Comparison of ENCODE assay signal across 28 cellular contexts in the genomic region with DNA sequence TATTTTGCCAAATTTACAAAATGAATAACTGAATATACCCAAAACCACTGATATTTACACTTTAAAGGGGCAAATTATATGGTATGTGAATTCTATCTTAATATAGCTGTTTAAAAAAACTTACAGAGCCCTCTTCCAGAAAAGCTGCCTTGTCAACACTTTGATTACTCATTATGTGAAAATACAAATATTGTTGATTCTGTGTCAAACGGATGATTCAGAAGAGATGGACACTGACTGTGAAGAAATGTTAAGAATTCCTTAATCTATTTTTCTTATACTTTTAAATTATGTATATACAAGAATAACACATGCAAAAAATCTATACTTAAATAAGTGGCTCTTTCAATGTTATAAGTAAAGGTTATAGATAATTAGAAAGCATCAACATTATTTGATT. TPM values are rescaled to one million over a fixed set of nuclear protein-coding genes. Genes with fewer than 3 reads are reported as not detected.
DNase-seq lines count a peak whose midpoint lies in the region; ATAC-seq, FAIRE-seq and TF ChIP-seq lines count a peak whose summit lies in the region.
"Had no signal": no experiment of that assay in that cellular context is flagged by ENCODE, and none has a peak within 500 bp of the region (broad histone marks: within the 10 kb centered on the region; RNA-seq: fewer than 3 reads in every experiment).

No MANE protein-coding gene starts in this region.

- intact Hi-C loops in mammary epithelial cell (cut with micrococcal nuclease) (loop anchor here (2.0 to 10.0 kb wide), 2 partner anchors 40 to 1062 kb away; a partner anchor contains a TSS), tibial artery (cut with DNase I; ENCODE audit: low total_unique reads) (no loop called here)

- H3K36me3 ChIP-seq in SK-N-SH (replicated peaks in 1 of 2; ENCODE audit: control insufficient read depth in 1 of 2, insufficient read depth in 2 of 2, low read length in 1 of 2) (peaks cover 0 to 23% of the 10 kb centered on the region in 2 experiments), mammary epithelial cell (ENCODE audit: insufficient read depth, low read length) (no peaks in the 10 kb centered on the region), keratinocyte (ENCODE audit: control insufficient read depth in 2 of 2, extremely low read depth in 1 of 2, insufficient read depth in 2 of 2, low read length in 2 of 2) (no peaks in the 10 kb centered on the region), tibial artery (no peaks in the 10 kb centered on the region), mesenchymal stem cell (ENCODE audit: control insufficient read depth in 1 of 2, insufficient read depth in 2 of 2, low read depth in 1 of 2, low read length in 2 of 2) (no peaks in the 10 kb centered on the region)
- H3K36me3 ChIP-seq: ovary, right atrium auricular region, upper lobe of left lung had no signal

- H2AFZ ChIP-seq in SK-N-SH (ENCODE audit: low read depth) (no peak overlapping the region), mammary epithelial cell (ENCODE audit: low read depth, low read length) (no peak overlapping the region), keratinocyte (ENCODE audit: control insufficient read depth, low read length) (no peak overlapping the region), mesenchymal stem cell (ENCODE audit: low read depth, low read length) (no peak overlapping the region)

- H3K79me2 ChIP-seq in SK-N-SH (ENCODE audit: insufficient read depth) = peaks cover 100% of the 10 kb centered on the region
- peaks cover 98% of the 10 kb centered on the region for H3K79me2 ChIP-seq in mammary epithelial cell (ENCODE audit: insufficient read depth, low read length)
- H3K79me2 ChIP-seq in keratinocyte (ENCODE audit: control insufficient read depth, insufficient read depth, low read length) = peaks cover 91% of the 10 kb centered on the region

- H2AK5ac ChIP-seq in mesenchymal stem cell (ENCODE audit: low read length, severe bottlenecking) = no peak overlapping the region

- peak overlapping the region; percentile 29 for H3K4me2 ChIP-seq in SK-N-SH
- no peak overlapping the region for H3K4me2 ChIP-seq in mammary epithelial cell (ENCODE audit: insufficient read depth, low read depth, low read length)
- peak overlapping the region; percentile 81 for H3K4me2 ChIP-seq in keratinocyte (ENCODE audit: control insufficient read depth, extremely low read depth, insufficient read depth, low read depth, low read length)
- no peak overlapping the region for H3K4me2 ChIP-seq in mesenchymal stem cell (ENCODE audit: low read length, poor library complexity, severe bottlenecking)

- no peak for ATAC-seq in SK-N-SH treated with all-trans-retinoic acid at 6 μM for 48 hours
- ATAC-seq: CD8-positive, alpha-beta T cell; left ventricle myocardium superior; naive thymus-derived CD8-positive, alpha-beta T cell had no signal

- H4K8ac ChIP-seq in mesenchymal stem cell (ENCODE audit: low read length) = no peak overlapping the region

- no peak for TF ChIP-seq RAD21 in SK-N-SH (IDR thresholded peaks at IDR 0.05; ENCODE audit: low read length)

- peaks cover 7% of the 10 kb centered on the region for H3K9me1 ChIP-seq in keratinocyte (ENCODE audit: control insufficient read depth, extremely low read depth, insufficient read depth, low read length)

- H3K27ac ChIP-seq in SK-N-SH (ENCODE audit: low read depth in 2 of 2, low read length in 1 of 2) (peak overlapping the region in 1 of 2 experiments; percentile 64; a peak in 2 of 4 replicates), mammary epithelial cell (ENCODE audit: insufficient read depth, low read depth, low read length) (peak overlapping the region; percentile 84), keratinocyte (ENCODE audit: control insufficient read depth, insufficient read depth, low read length) (peak overlapping the region; percentile 93), tibial artery (peak overlapping the region; percentile 84 to 93), mesenchymal stem cell (ENCODE audit: low read length, poor library complexity, severe bottlenecking) (no peak overlapping the region)
- H3K27ac ChIP-seq: 22Rv1, ovary, right atrium auricular region, SK-N-MC, VCaP had no signal

- no peaks in the 10 kb centered on the region for H3K27me3 ChIP-seq in SK-N-SH (ENCODE audit: insufficient read depth)
- H3K27me3 ChIP-seq in mammary epithelial cell (ENCODE audit: insufficient read depth, low read length) = no peaks in the 10 kb centered on the region
- H3K27me3 ChIP-seq in keratinocyte (ENCODE audit: control insufficient read depth, extremely low read depth, insufficient read depth, low read length) = no peaks in the 10 kb centered on the region
- H3K27me3 ChIP-seq in tibial artery = no peaks in the 10 kb centered on the region
- no peaks in the 10 kb centered on the region for H3K27me3 ChIP-seq in mesenchymal stem cell (ENCODE audit: control insufficient read depth in 1 of 2, insufficient read depth in 1 of 2, low read length in 2 of 2)
- H3K27me3 ChIP-seq: ovary, right atrium auricular region, upper lobe of left lung had no signal

- H3K9me3 ChIP-seq in SK-N-SH = 0 out of 2 replicates have a peak, but pooled peaks cover 7% of the 10 kb centered on the region
- no peaks in the 10 kb centered on the region for H3K9me3 ChIP-seq in mammary epithelial cell (replicated peaks; ENCODE audit: insufficient read depth, low read length)
- no peaks in the 10 kb centered on the region for H3K9me3 ChIP-seq in keratinocyte (ENCODE audit: control insufficient read depth, low read depth, low read length)
- H3K9me3 ChIP-seq in tibial artery = no peaks in the 10 kb centered on the region
- H3K9me3 ChIP-seq in mesenchymal stem cell (ENCODE audit: control insufficient read depth, low read length) = no peaks in the 10 kb centered on the region
- H3K9me3 ChIP-seq: ovary, upper lobe of left lung had no signal

- no peaks in the 10 kb centered on the region for H3K9me2 ChIP-seq in SK-N-SH

- peaks cover 0 to 17% of the 10 kb centered on the region in 2 experiments; a peak in 1 of 4 replicates for H3K4me1 ChIP-seq in SK-N-SH (ENCODE audit: control insufficient read depth in 1 of 2, insufficient read depth in 2 of 2, low read depth in 1 of 2, low read length in 1 of 2)
- peaks cover 51% of the 10 kb centered on the region for H3K4me1 ChIP-seq in mammary epithelial cell (ENCODE audit: insufficient read depth, low read length)
- peaks cover 66% of the 10 kb centered on the region for H3K4me1 ChIP-seq in keratinocyte (ENCODE audit: control insufficient read depth, extremely low read depth, insufficient read depth, low read length)
- H3K4me1 ChIP-seq in tibial artery = peaks cover 0 to 99% (median 72%) of the 10 kb centered on the region in 4 donors
- H3K4me1 ChIP-seq in mesenchymal stem cell (ENCODE audit: control insufficient read depth, insufficient read depth, low read depth, low read length) = peaks cover 11% of the 10 kb centered on the region

- H3K14ac ChIP-seq in mesenchymal stem cell (ENCODE audit: low read length in 2 of 2) = no peak overlapping the region

- H4K20me1 ChIP-seq in SK-N-SH (ENCODE audit: insufficient read depth) = peaks cover 79% of the 10 kb centered on the region
- peaks cover 5% of the 10 kb centered on the region for H4K20me1 ChIP-seq in mammary epithelial cell (ENCODE audit: insufficient read depth, low read length)
- peaks cover 8% of the 10 kb centered on the region for H4K20me1 ChIP-seq in keratinocyte (ENCODE audit: control insufficient read depth, extremely low read depth, insufficient read depth, low read length)

- H3K4ac ChIP-seq in mesenchymal stem cell (ENCODE audit: low read depth in 1 of 2, low read length in 2 of 2) = no peak overlapping the region

- in situ Hi-C loops in mammary epithelial cell (cut with MboI; ENCODE audit: low sequenced_read_pairs in 2 of 2) = no loop called here

- H3F3A ChIP-seq in SK-N-SH (replicated peaks; ENCODE audit: insufficient read depth) = peaks cover 28% of the 10 kb centered on the region

- no peak overlapping the region for H2BK15ac ChIP-seq in mesenchymal stem cell (ENCODE audit: low read depth, poor library complexity, severe bottlenecking)

- no peak for TF ChIP-seq CTCF in SK-N-SH (IDR thresholded peaks at IDR 0.05)
- no peak for TF ChIP-seq CTCF in mammary epithelial cell (conservative IDR thresholded peaks at IDR 0.05 in 1 of 2, IDR thresholded peaks at IDR 0.05 in 1 of 2; ENCODE audit: extremely low read depth in 1 of 2, insufficient read depth in 1 of 2, low read depth in 1 of 2, low read length in 2 of 2)
- TF ChIP-seq CTCF in keratinocyte (optimal IDR thresholded peaks at IDR 0.05 in 1 of 3, IDR thresholded peaks at IDR 0.05 in 1 of 3, conservative IDR thresholded peaks at IDR 0.05 in 1 of 3; ENCODE audit: extremely low read depth in 1 of 3, insufficient read depth in 2 of 3, low read length in 3 of 3) = no peak
- TF ChIP-seq CTCF in tibial artery (IDR thresholded peaks at IDR 0.05) = no peak

- CTCF ChIA-PET in SK-N-SH (lab: Yijun Ruan, JAX) (no interaction called here), mammary epithelial cell (lab: Charles Lee; ENCODE audit: low non-redundant PET) (no interaction called here)

- H2BK12ac ChIP-seq in mesenchymal stem cell (ENCODE audit: low read length in 2 of 2) = no peak overlapping the region

- no TSS peak for BruUV-seq in mammary epithelial cell (replicated peaks; lab: Mats Ljungman, UMichigan)

- peaks cover 3% of the 10 kb centered on the region for H3K79me1 ChIP-seq in mesenchymal stem cell (replicated peaks; ENCODE audit: low read length, poor library complexity, severe bottlenecking)

- no peak overlapping the region for H3K9ac ChIP-seq in SK-N-SH
- no peak overlapping the region for H3K9ac ChIP-seq in mammary epithelial cell (ENCODE audit: insufficient read depth, low read length)
- peak overlapping the region; percentile 66 for H3K9ac ChIP-seq in keratinocyte (ENCODE audit: control insufficient read depth, extremely low read depth, insufficient read depth, low read length)
- H3K9ac ChIP-seq in mesenchymal stem cell (ENCODE audit: low read length) = no peak overlapping the region

- H3K23ac ChIP-seq in mesenchymal stem cell (ENCODE audit: low read length in 2 of 2) = no peak overlapping the region

- H4K91ac ChIP-seq in mesenchymal stem cell (ENCODE audit: low read length) = no peak overlapping the region

- DNase-seq in SK-N-SH (no peak), mammary epithelial cell (no peak), keratinocyte (ENCODE audit: low read depth, low spot score) (no peak), tibial artery (no peak), mesenchymal stem cell (no peak), NCI-H2196 treated with DMSO at 0.1 percent for 48 hours (lab: John Stamatoyannopoulos, UW; ENCODE audit: unreplicated experiment) (no peak)
- no peak for DNase-seq in stimulated activated naive CD4-positive, alpha-beta T cell (lab: John Stamatoyannopoulos, UW)
- DNase-seq: activated CD8-positive, alpha-beta memory T cell treated with anti-CD3 and anti-CD28 coated beads, Interleukin-2, amount 10 ng/mL, durations not matched to agents 7 days and 5 days; activated naive CD4-positive, alpha-beta T cell treated with anti-CD3 and anti-CD28 coated beads, Interleukin-2, amount 50 U/mL, for 16 hours; amygdala; caudate nucleus; CD8-positive, alpha-beta T cell; dermis blood vessel endothelial cell; KG1; left ventricle myocardium superior; midbrain; naive thymus-derived CD8-positive, alpha-beta T cell; NCI-H1694; NCI-H526 treated with DMSO at 0.1 percent for 48 hours; ovary; upper lobe of left lung had no signal

- H3K18ac ChIP-seq in mesenchymal stem cell (ENCODE audit: low read depth in 1 of 2, low read length in 2 of 2) = no peak overlapping the region

- no peak overlapping the region for H2BK120ac ChIP-seq in mesenchymal stem cell (ENCODE audit: low read depth, low read length)

- WGBS in SK-N-SH (ENCODE audit: low lambda C conversion rate) = 68% methylated on average over 1 of the region's 1 CpG
- 79% methylated on average over 1 of the region's 1 CpG for whole genome bisulfite sequencing in mammary epithelial cell (ENCODE audit: low coverage, missing lambda C conversion rate)
- WGBS in mesenchymal stem cell = no CpG with 5 or more reads among the region's 1 CpG

- H2BK5ac ChIP-seq in mesenchymal stem cell (ENCODE audit: low read depth, low read length, poor library complexity, severe bottlenecking) = no peak overlapping the region

- H3K4me3 ChIP-seq in SK-N-SH (ENCODE audit: low read depth in 2 of 2, low read length in 1 of 2) (no peak overlapping the region), mammary epithelial cell (replicated peaks in 1 of 3; ENCODE audit: insufficient read depth in 1 of 3, low read depth in 2 of 3, low read length in 3 of 3) (no peak overlapping the region), keratinocyte (ENCODE audit: control insufficient read depth in 2 of 3, extremely low read depth in 1 of 3, insufficient read depth in 2 of 3, low read depth in 1 of 3, low read length in 3 of 3) (no peak overlapping the region), tibial artery (no peak overlapping the region), mesenchymal stem cell (ENCODE audit: insufficient read depth in 1 of 2, low read depth in 1 of 2, low read length in 2 of 2) (no peak overlapping the region)
- H3K4me3 ChIP-seq: ovary, right atrium auricular region, SK-N-MC, upper lobe of left lung had no signal

- POLR2A ChIA-PET in SK-N-SH (lab: Yijun Ruan, JAX) = no interaction called here

- dilution Hi-C loops in mammary epithelial cell (cut with HindIII; ENCODE audit: low sequenced_read_pairs) = no loop called here
- dilution Hi-C loops in keratinocyte (cut with MboI; ENCODE audit: extremely low pct_ligation_motif_present, low sequenced_read_pairs) = no loop called here

- no peak for FAIRE-seq in keratinocyte (lab: Jason Lieb, UNC)
- FAIRE-seq: G401.6, HTR-8/SVneo had no signal

- TF ChIP-seq EP300 in SK-N-SH (IDR thresholded peaks at IDR 0.05; ENCODE audit: borderline replicate concordance in 1 of 2, low read depth in 1 of 2, low read length in 1 of 2) = no peak

RNA-seq across cellular contexts. Expression of a gene that starts 41.5 kb away (rescaled TPM):
- 12.9 and 13.8 TPM in 2 replicates for polyA plus RNA-seq in SK-N-SH (2012; rRNA removed)
- polyA plus RNA-seq in SK-N-SH (2012; cell fraction: cytosol; rRNA removed) = 7.8 and 8.7 TPM in 2 replicates
- polyA plus RNA-seq in SK-N-SH (2012; cell fraction: nucleus; rRNA removed) = 31.5 and 34.0 TPM in 2 replicates
- total RNA-seq in mammary epithelial cell = 10 to 100 TPM; 42.5 to 43.2 TPM
- 19.9 TPM for polyA plus RNA-seq in mammary epithelial cell
- 35.4 TPM for polyA minus RNA-seq in mammary epithelial cell
- 20.7 to 32.3 TPM (median 22.2 TPM) in 3 replicates for polyA plus RNA-seq in keratinocyte
- polyA plus RNA-seq in keratinocyte (2011; ENCODE audit: low read depth) = 47.9 TPM
- 20.3 and 25.4 TPM in 2 replicates for polyA plus RNA-seq in keratinocyte (2011; cell fraction: cytosol; rRNA removed)
- polyA plus RNA-seq in keratinocyte (2011; cell fraction: nucleus; rRNA removed) = 50.8 and 56.0 TPM in 2 replicates
- polyA plus RNA-seq in keratinocyte (2012; ENCODE audit: low replicate concordance) = 26.2 and 27.9 TPM in 2 replicates
- 20.0 to 37.9 TPM (median 28.4 TPM) in 3 replicates for polyA minus RNA-seq in keratinocyte
- 15.5 TPM for polyA minus RNA-seq in keratinocyte (2011; cell fraction: cytosol; rRNA and poly(A)+ RNA removed)
- polyA minus RNA-seq in keratinocyte (2011; cell fraction: nucleus; rRNA and poly(A)+ RNA removed) = 26.2 and 54.6 TPM in 2 replicates
- 11.8 TPM for polyA plus RNA-seq in mesenchymal stem cell (2013, experiment 1 of 2)
- polyA plus RNA-seq in mesenchymal stem cell (2013, experiment 2 of 2) = 12.5 TPM

Comparison
In these comparisons a context has a peak if more than half of its experiments do, and no peak if none do; other contexts are left out.
1. H3K4me2 ChIP-seq: peak in SK-N-SH (single experiment) and keratinocyte (single experiment); none in mammary epithelial cell (single experiment) and mesenchymal stem cell (single experiment).